In genomic region chr7:131424219-131424822, GRCh38 we compare ENCODE assay signal across 9 cellular contexts.
DNase-seq lines count a peak whose midpoint lies in the region; ATAC-seq, FAIRE-seq and TF ChIP-seq lines count a peak whose summit lies in the region.
"Had no signal": no experiment of that assay in that cellular context is flagged by ENCODE, and none has a peak within 500 bp of the region (broad histone marks: within the 10 kb centered on the region; RNA-seq: fewer than 3 reads in every experiment).

No MANE protein-coding gene starts in this region.

- H3K9me3 ChIP-seq in CD8-positive, alpha-beta T cell (ENCODE audit: low read length): no peaks in the 10 kb centered on the region
- H3K9me3 ChIP-seq in upper lobe of left lung: no peaks in the 10 kb centered on the region

- CTCF ChIA-PET in CD8-positive, alpha-beta T cell (lab: Charles Lee): interaction anchor here (0.7 to 1.4 kb wide), 7 partner anchors 15 to 493 kb away, joined by 3 to 5 read pairs (median 3); no protein-coding TSS in a partner anchor

- peaks cover 5% of the 10 kb centered on the region for H3K4me1 Mint-ChIP-seq in CD8-positive, alpha-beta T cell (ENCODE audit: low read depth)

- FAIRE-seq in H54 (lab: Jason Lieb, UNC): peak; percentile 87

- peak; percentile 74 for TF ChIP-seq CTCF in CD8-positive, alpha-beta T cell (IDR thresholded peaks at IDR 0.05)
- peak in 5 of 6 experiments; percentile 53 to 68 (median 57) for TF ChIP-seq CTCF in upper lobe of left lung (IDR thresholded peaks at IDR 0.05)

- H3K27me3 Mint-ChIP-seq in CD8-positive, alpha-beta T cell (ENCODE audit: low read depth): no peaks in the 10 kb centered on the region

- peaks cover 31% of the 10 kb centered on the region for H3K36me3 Mint-ChIP-seq in CD8-positive, alpha-beta T cell

- no peaks in the 10 kb centered on the region for H3K36me3 ChIP-seq in CD8-positive, alpha-beta T cell (ENCODE audit: insufficient read depth, low read length)
- H3K36me3 ChIP-seq in upper lobe of left lung: peaks cover 0 to 24% (median 0%) of the 10 kb centered on the region in 4 donors

- H3K4me3 ChIP-seq in CD8-positive, alpha-beta T cell (ENCODE audit: low read depth, low read length): no peak overlapping the region
- no peak overlapping the region for H3K4me3 ChIP-seq in upper lobe of left lung
- H3K4me3 ChIP-seq: skin epidermis had no signal

- POLR2A ChIA-PET in CD8-positive, alpha-beta T cell (lab: Charles Lee): interaction anchor here (0.7 kb wide), 1 partner anchor 241 kb away, joined by 3 read pairs; no protein-coding TSS in a partner anchor

- no peak overlapping the region for H3K27ac ChIP-seq in CD8-positive, alpha-beta T cell (ENCODE audit: low read depth, low read length)
- H3K27ac ChIP-seq in caudate nucleus (ENCODE audit: low read depth, low read length) (peak overlapping the region; percentile 88), upper lobe of left lung (no peak overlapping the region)

- no peaks in the 10 kb centered on the region for H3K9me3 Mint-ChIP-seq in CD8-positive, alpha-beta T cell

- peak; percentile 97 for ATAC-seq in CD8-positive, alpha-beta T cell
- peak in 1 of 2 donors; percentile 67 for ATAC-seq in upper lobe of left lung (ENCODE audit: low FRiP score in 2 of 2)
- ATAC-seq in GM19467 (IDR thresholded peaks at IDR 0.05; ENCODE audit: unreplicated experiment): no peak

- no peak for TF ChIP-seq POLR2A in H54 (IDR thresholded peaks at IDR 0.05; ENCODE audit: low read depth, low read length)
- TF ChIP-seq POLR2A in upper lobe of left lung (IDR thresholded peaks at IDR 0.05): no peak

- H3K4me3 Mint-ChIP-seq in CD8-positive, alpha-beta T cell: no peak overlapping the region

- no peaks in the 10 kb centered on the region for H3K27me3 ChIP-seq in CD8-positive, alpha-beta T cell (ENCODE audit: insufficient read depth, low read length)
- H3K27me3 ChIP-seq in upper lobe of left lung: no peaks in the 10 kb centered on the region

- TF ChIP-seq EP300 in upper lobe of left lung (IDR thresholded peaks at IDR 0.05): no peak

- no peak overlapping the region for H3K27ac Mint-ChIP-seq in CD8-positive, alpha-beta T cell

- intact Hi-C loops in CD8-positive, alpha-beta T cell (cut with DNase I, micrococcal nuclease): loop anchor here (1.0 to 5.0 kb wide), 7 partner anchors 317 to 549 kb away; no protein-coding TSS in a partner anchor

- 78 to 85% methylated on average over 5 of the region's 5 CpGs for WGBS in upper lobe of left lung, 2 donors

- no peaks in the 10 kb centered on the region for H3K4me1 ChIP-seq in CD8-positive, alpha-beta T cell (ENCODE audit: insufficient read depth, low read length)
- H3K4me1 ChIP-seq in upper lobe of left lung: peaks cover 0 to 4% (median 0%) of the 10 kb centered on the region in 4 donors

- no peak for DNase-seq in CD8-positive, alpha-beta T cell
- DNase-seq in H54 (ENCODE audit: insufficient read length, low spot score) (no peak), NCI-H748 (lab: John Stamatoyannopoulos, UW; ENCODE audit: unreplicated experiment) (peak; percentile 58), caudate nucleus (lab: John Stamatoyannopoulos, UW) (peak in 2 of 61 donors; percentile 3 to 10), left kidney (ENCODE audit: low read depth, low spot score) (peak; percentile 41), upper lobe of left lung (no peak)
- no peak for DNase-seq in activated CD8-positive, alpha-beta memory T cell treated with anti-CD3 and anti-CD28 coated beads, Interleukin-2, amount 50 U/mL, for 4 hours

Comparison
In these comparisons a context has a peak if more than half of its experiments do, and no peak if none do; other contexts are left out.
1. DNase-seq: peak in NCI-H748 (single experiment) and left kidney (single experiment); none in CD8-positive, alpha-beta T cell (0 of 7), H54 (single experiment), upper lobe of left lung (0 of 2) and activated CD8-positive, alpha-beta memory T cell treated with anti-CD3 and anti-CD28 coated beads, Interleukin-2, amount 50 U/mL, for 4 hours (single experiment).